In the genomic region with DNA sequence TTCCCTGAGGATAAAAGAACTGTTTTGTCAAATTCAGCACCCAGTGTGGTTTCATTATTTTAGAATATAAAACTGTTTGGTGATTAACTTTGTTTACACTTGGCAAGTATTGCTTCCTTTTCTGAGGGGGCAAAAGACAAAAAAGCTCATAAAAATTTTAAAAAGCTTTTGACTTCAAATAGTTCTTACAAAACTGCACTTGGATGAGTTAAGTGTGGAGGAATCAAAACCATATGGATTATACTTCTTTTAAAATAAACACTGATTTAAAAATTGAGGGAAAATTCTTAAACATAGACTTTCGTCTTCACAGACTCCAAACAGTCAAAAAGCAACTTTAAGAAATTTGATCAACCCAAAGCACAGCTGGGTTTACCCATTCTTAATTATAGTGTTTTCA, we compare ENCODE assay signal across 11 cellular contexts.
"Had no signal": no experiment of that assay in that cellular context is flagged by ENCODE, and none has a peak within 500 bp of the region (broad histone marks: within the 10 kb centered on the region; RNA-seq: fewer than 3 reads in every experiment).

No MANE protein-coding gene starts in this region.

- H3K9ac ChIP-seq: neural progenitor cell had no signal

- H2AFZ ChIP-seq: neural progenitor cell had no signal

- H3K36me3 ChIP-seq: left ventricle myocardium inferior, neural progenitor cell, ovary, thoracic aorta had no signal

- H3K27me3 ChIP-seq: neural progenitor cell, ovary had no signal

- H3K4me3 ChIP-seq: coronary artery, left ventricle myocardium inferior, neural progenitor cell, ovary, thoracic aorta had no signal

- H3K4me1 ChIP-seq: left ventricle myocardium inferior, neural progenitor cell had no signal

- H3K9me3 ChIP-seq: left ventricle myocardium inferior, ovary, thoracic aorta had no signal

- H3K4me2 ChIP-seq: neural progenitor cell had no signal

- H3K27ac ChIP-seq: coronary artery, left ventricle myocardium inferior, neural progenitor cell, ovary, thoracic aorta had no signal

- DNase-seq: activated CD4-positive, alpha-beta T cell treated with anti-CD3 and anti-CD28 coated beads for 4 hours; activated CD8-positive, alpha-beta memory T cell treated with anti-CD3 and anti-CD28 coated beads, Interleukin-2, amount 50 U/mL, for 48 hours; activated CD8-positive, alpha-beta T cell treated with anti-CD3 and anti-CD28 coated beads, Interleukin-2, amount 10 ng/mL, durations not matched to agents 7 days and 5 days; effector memory CD4-positive, alpha-beta T cell; head of caudate nucleus; left ventricle myocardium inferior; ovary; stimulated activated CD4-positive, alpha-beta T cell treated with anti-CD3 and anti-CD28 coated beads, Interleukin-2, amount 100 ng/mL, for 48 hours had no signal

- ATAC-seq: activated CD8-positive, alpha-beta T cell treated with anti-CD3 and anti-CD28 coated beads, Interleukin-2, amount 10 ng/mL, durations not matched to agents 7 days and 5 days had no signal
